Comparison of ENCODE assay signal across 28 cellular contexts in genomic region chr4:10491420-10491819, GRCh38.
"Had no signal": no experiment of that assay in that cellular context is flagged by ENCODE, and none has a peak within 500 bp of the region (broad histone marks: within the 10 kb centered on the region; RNA-seq: fewer than 3 reads in every experiment).

No MANE protein-coding gene starts in this region.

- DNase-seq: immature natural killer cell; kidney; left colon; left lung; lower lobe of right lung; mammary epithelial cell; mesenchymal stem cell; naive thymus-derived CD8-positive, alpha-beta T cell; nucleus accumbens; pancreas; retina; right cardiac atrium; stimulated activated CD4-positive, alpha-beta T cell treated with anti-CD3 and anti-CD28 coated beads, Interleukin-12 subunit alpha, Interleukin-12 subunit beta, amount 100 ng/mL, for 4 hours; stimulated activated CD4-positive, alpha-beta T cell treated with anti-CD3 and anti-CD28 coated beads, Interleukin-15, amount 100 ng/mL, for 24 hours; stimulated activated CD4-positive, alpha-beta T cell treated with anti-CD3 and anti-CD28 coated beads, Interleukin-2, amount 100 ng/mL, for 24 hours; stimulated activated CD4-positive, alpha-beta T cell treated with anti-CD3 and anti-CD28 coated beads, Interleukin-4, amount 100 ng/mL, for 1 hour; stimulated activated naive B cell treated with anti-CD40 and anti-IgM and Interleukin-4, amounts not matched to agents 10 μg/mL and 1 μg/mL and 100 μg/mL, for 72 hours; stimulated activated naive CD8-positive, alpha-beta T cell treated with anti-CD3 and anti-CD28 coated beads, Interleukin-15, Interleukin-2, amounts not matched to agents 100 U/mL and 50 U/mL, for 24 hours; stomach; testis; thyroid gland; transverse colon; upper lobe of left lung had no signal

- H3K36me3 ChIP-seq: left lung, lower lobe of right lung, pancreas, prostate gland, stomach, thyroid gland, transverse colon, upper lobe of left lung, vagina had no signal

- H3K27ac ChIP-seq: left lung, lower lobe of right lung, pancreas, prostate gland, skin epidermis, stomach, testis, thyroid gland, transverse colon, upper lobe of left lung, vagina had no signal

- H3K4me3 ChIP-seq: left lung, lower lobe of right lung, pancreas, prostate gland, skin epidermis, stomach, testis, thyroid gland, transverse colon, upper lobe of left lung, vagina had no signal

- H3K4me1 ChIP-seq: left lung, lower lobe of right lung, pancreas, prostate gland, stomach, thyroid gland, transverse colon, upper lobe of left lung, vagina had no signal

- FAIRE-seq: islet of Langerhans, kidney, pancreas had no signal

- H3K9me3 ChIP-seq: left lung, lower lobe of right lung, pancreas, prostate gland, stomach, testis, thyroid gland, transverse colon, upper lobe of left lung, vagina had no signal

- ATAC-seq: left colon; left lung; lower lobe of right lung; naive thymus-derived CD8-positive, alpha-beta T cell; pancreas; right cardiac atrium; sciatic nerve; stimulated activated naive B cell treated with anti-CD40 and anti-IgM and Interleukin-4, amounts not matched to agents 10 μg/mL and 1 μg/mL and 100 μg/mL, for 72 hours; stimulated activated naive CD8-positive, alpha-beta T cell treated with anti-CD3 and anti-CD28 coated beads, Interleukin-15, Interleukin-2, amounts not matched to agents 100 U/mL and 50 U/mL, for 24 hours had no signal

- H3K27me3 ChIP-seq: testis, thyroid gland, upper lobe of left lung, vagina had no signal
